15 cellular contexts compared by ENCODE assay signal in the genomic region with DNA sequence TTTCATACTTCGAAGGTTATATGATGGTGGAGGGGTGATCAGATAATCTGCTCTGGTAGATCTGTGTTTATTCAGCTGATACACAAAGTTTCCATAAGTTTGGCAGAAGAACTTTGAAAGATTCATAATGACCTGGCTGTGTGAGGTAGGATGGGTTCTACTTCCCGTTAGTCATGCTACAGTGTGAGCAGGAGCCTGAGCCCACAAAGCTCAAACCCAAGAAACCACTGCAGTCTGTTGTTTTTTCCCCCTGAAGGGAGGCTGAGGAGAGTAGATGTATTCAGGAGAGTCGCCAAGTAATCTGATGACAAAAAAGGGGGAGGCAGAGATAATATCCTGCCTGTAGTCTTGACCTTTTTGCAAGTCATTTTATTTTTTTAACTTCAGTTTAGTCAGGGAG. TPM values are rescaled to one million over a fixed set of nuclear protein-coding genes. Genes with fewer than 3 reads are reported as not detected.
DNase-seq lines count a peak whose midpoint lies in the region; ATAC-seq and TF ChIP-seq lines count a peak whose summit lies in the region.
"Had no signal": no experiment of that assay in that cellular context is flagged by ENCODE, and none has a peak within 500 bp of the region (broad histone marks: within the 10 kb centered on the region; RNA-seq: fewer than 3 reads in every experiment).

No MANE protein-coding gene starts in this region.

- DNase-seq in MCF 10A (ENCODE audit: unreplicated experiment) (peak; percentile 6), breast epithelium (ENCODE audit: low spot score in 2 of 2) (no peak), fibroblast of mammary gland (ENCODE audit: low read depth) (peak; percentile 69), esophagus muscularis mucosa (ENCODE audit: extremely low spot score) (no peak), GM20000 (ENCODE audit: low spot score) (no peak), NCI-H1048 (lab: John Stamatoyannopoulos, UW) (no peak)
- DNase-seq in activated CD4-positive, alpha-beta memory T cell treated with anti-CD3 and anti-CD28 coated beads, Interleukin-2, amount 10 ng/mL, durations not matched to agents 7 days and 5 days: peak; percentile 54
- DNase-seq in stimulated activated naive B cell treated with anti-CD40 and anti-IgM and Interleukin-4, amounts not matched to agents 10 μg/mL and 1 μg/mL and 100 μg/mL, for 72 hours: no peak
- DNase-seq: DMS 273 treated with DMSO at 0.1 percent for 48 hours, GOT3, hippocampal formation, ovary, RPMI8226, T-helper 9 cell had no signal

- no peaks in the 10 kb centered on the region for H3K9me3 Mint-ChIP-seq in MCF 10A (ENCODE audit: unreplicated experiment)
- H3K9me3 Mint-ChIP-seq in activated CD4-positive, alpha-beta memory T cell treated with anti-CD3 and anti-CD28 coated beads, Interleukin-2, amount 10 ng/mL, durations not matched to agents 7 days and 5 days: peaks cover 12% of the 10 kb centered on the region
- H3K9me3 Mint-ChIP-seq in stimulated activated naive B cell treated with anti-CD40 and anti-IgM and Interleukin-4, amounts not matched to agents 10 μg/mL and 1 μg/mL and 100 μg/mL, for 72 hours: no peaks in the 10 kb centered on the region

- WGBS in esophagus muscularis mucosa: 62% methylated on average over 3 of the region's 3 CpGs

- no peaks in the 10 kb centered on the region for H3K27me3 ChIP-seq in breast epithelium
- no peaks in the 10 kb centered on the region for H3K27me3 ChIP-seq in esophagus muscularis mucosa
- H3K27me3 ChIP-seq: ascending aorta, ovary had no signal

- TF ChIP-seq CTCF in MCF 10A (IDR thresholded peaks at IDR 0.05; ENCODE audit: unreplicated experiment) (no peak), breast epithelium (IDR thresholded peaks at IDR 0.05) (no peak), fibroblast of mammary gland (conservative IDR thresholded peaks at IDR 0.05; ENCODE audit: control insufficient read depth, insufficient read depth, low read depth, low read length) (no peak), esophagus muscularis mucosa (IDR thresholded peaks at IDR 0.05) (no peak), GM20000 (IDR thresholded peaks at IDR 0.05; ENCODE audit: extremely low read depth, missing control alignments) (no peak)

- TF ChIP-seq POLR2A in breast epithelium (IDR thresholded peaks at IDR 0.05): no peak
- TF ChIP-seq POLR2A in esophagus muscularis mucosa (IDR thresholded peaks at IDR 0.05; ENCODE audit: low read depth): no peak

- ATAC-seq in stimulated activated naive B cell treated with anti-CD40 and anti-IgM and Interleukin-4, amounts not matched to agents 10 μg/mL and 1 μg/mL and 100 μg/mL, for 72 hours (replicated peaks): peak; percentile 54 to 69

- BruUV-seq in MCF 10A (replicated peaks; lab: Mats Ljungman, UMichigan): no TSS peak

- no peaks in the 10 kb centered on the region for H3K27me3 Mint-ChIP-seq in MCF 10A (ENCODE audit: insufficient read depth, unreplicated experiment)
- no peaks in the 10 kb centered on the region for H3K27me3 Mint-ChIP-seq in activated CD4-positive, alpha-beta memory T cell treated with anti-CD3 and anti-CD28 coated beads, Interleukin-2, amount 10 ng/mL, durations not matched to agents 7 days and 5 days
- no peaks in the 10 kb centered on the region for H3K27me3 Mint-ChIP-seq in stimulated activated naive B cell treated with anti-CD40 and anti-IgM and Interleukin-4, amounts not matched to agents 10 μg/mL and 1 μg/mL and 100 μg/mL, for 72 hours

- intact Hi-C loops in MCF 10A (cut with micrococcal nuclease): no loop called here
- intact Hi-C loops in breast epithelium (cut with DNase I; ENCODE audit: low total_unique reads): no loop called here
- intact Hi-C loops in esophagus muscularis mucosa (cut with DNase I): no loop called here

- no peak overlapping the region for H3K27ac ChIP-seq in breast epithelium
- no peak overlapping the region for H3K27ac ChIP-seq in esophagus muscularis mucosa (replicated peaks in 1 of 4)
- H3K27ac ChIP-seq: ascending aorta, ovary had no signal

- no peaks in the 10 kb centered on the region for H3K4me1 ChIP-seq in breast epithelium
- H3K4me1 ChIP-seq in esophagus muscularis mucosa: no peaks in the 10 kb centered on the region
- H3K4me1 ChIP-seq: ascending aorta had no signal

- H3K4me3 ChIP-seq in breast epithelium (no peak overlapping the region), fibroblast of mammary gland (ENCODE audit: control insufficient read depth, low read depth, low read length) (no peak overlapping the region), esophagus muscularis mucosa (no peak overlapping the region)
- H3K4me3 ChIP-seq: ascending aorta, ovary had no signal

- H3K4me3 Mint-ChIP-seq in MCF 10A (ENCODE audit: unreplicated experiment): no peak overlapping the region
- H3K4me3 Mint-ChIP-seq in activated CD4-positive, alpha-beta memory T cell treated with anti-CD3 and anti-CD28 coated beads, Interleukin-2, amount 10 ng/mL, durations not matched to agents 7 days and 5 days: no peak overlapping the region
- H3K4me3 Mint-ChIP-seq in stimulated activated naive B cell treated with anti-CD40 and anti-IgM and Interleukin-4, amounts not matched to agents 10 μg/mL and 1 μg/mL and 100 μg/mL, for 72 hours: no peak overlapping the region

- no peaks in the 10 kb centered on the region for H3K9me3 ChIP-seq in breast epithelium
- no peaks in the 10 kb centered on the region for H3K9me3 ChIP-seq in esophagus muscularis mucosa
- H3K9me3 ChIP-seq: ascending aorta, ovary had no signal

- no peaks in the 10 kb centered on the region for H3K4me1 Mint-ChIP-seq in MCF 10A (ENCODE audit: insufficient read depth, unreplicated experiment)
- peaks cover 18% of the 10 kb centered on the region for H3K4me1 Mint-ChIP-seq in activated CD4-positive, alpha-beta memory T cell treated with anti-CD3 and anti-CD28 coated beads, Interleukin-2, amount 10 ng/mL, durations not matched to agents 7 days and 5 days
- peaks cover 2 to 5% of the 10 kb centered on the region in 2 donors for H3K4me1 Mint-ChIP-seq in stimulated activated naive B cell treated with anti-CD40 and anti-IgM and Interleukin-4, amounts not matched to agents 10 μg/mL and 1 μg/mL and 100 μg/mL, for 72 hours

- no peak overlapping the region for H3K27ac Mint-ChIP-seq in MCF 10A (ENCODE audit: low read depth, unreplicated experiment)
- H3K27ac Mint-ChIP-seq in activated CD4-positive, alpha-beta memory T cell treated with anti-CD3 and anti-CD28 coated beads, Interleukin-2, amount 10 ng/mL, durations not matched to agents 7 days and 5 days: peak overlapping the region; percentile 33
- H3K27ac Mint-ChIP-seq in stimulated activated naive B cell treated with anti-CD40 and anti-IgM and Interleukin-4, amounts not matched to agents 10 μg/mL and 1 μg/mL and 100 μg/mL, for 72 hours: no peak overlapping the region

- no peak for TF ChIP-seq EP300 in esophagus muscularis mucosa (IDR thresholded peaks at IDR 0.05)

- POLR2A ChIA-PET in MCF 10A (lab: Yijun Ruan, JAX): no interaction called here
- POLR2A ChIA-PET in activated CD4-positive, alpha-beta memory T cell treated with anti-CD3 and anti-CD28 coated beads, Interleukin-2, amount 10 ng/mL, durations not matched to agents 7 days and 5 days (lab: Charles Lee): interaction anchor here (1.0 kb wide), 2 partner anchors 17 to 19 kb away, joined by 3 to 4 read pairs; no protein-coding TSS in a partner anchor

- no peaks in the 10 kb centered on the region for H3K36me3 ChIP-seq in breast epithelium
- H3K36me3 ChIP-seq in esophagus muscularis mucosa: no peaks in the 10 kb centered on the region
- H3K36me3 ChIP-seq: ascending aorta, ovary had no signal

- H3K36me3 Mint-ChIP-seq in MCF 10A (ENCODE audit: insufficient read depth, unreplicated experiment): no peaks in the 10 kb centered on the region
- peaks cover 2% of the 10 kb centered on the region for H3K36me3 Mint-ChIP-seq in activated CD4-positive, alpha-beta memory T cell treated with anti-CD3 and anti-CD28 coated beads, Interleukin-2, amount 10 ng/mL, durations not matched to agents 7 days and 5 days (ENCODE audit: low read depth)
- no peaks in the 10 kb centered on the region for H3K36me3 Mint-ChIP-seq in stimulated activated naive B cell treated with anti-CD40 and anti-IgM and Interleukin-4, amounts not matched to agents 10 μg/mL and 1 μg/mL and 100 μg/mL, for 72 hours

- CTCF ChIA-PET in MCF 10A (lab: Yijun Ruan, JAX): interaction anchor here (0.6 kb wide), 1 partner anchor 195 kb away, joined by 3 read pairs; no protein-coding TSS in a partner anchor
- CTCF ChIA-PET in activated CD4-positive, alpha-beta memory T cell treated with anti-CD3 and anti-CD28 coated beads, Interleukin-2, amount 10 ng/mL, durations not matched to agents 7 days and 5 days (lab: Charles Lee): no interaction called here

RNA-seq across cellular contexts. Expression of gene PPP3CA, which starts 52.8 kb away (rescaled TPM):
- total RNA-seq in MCF 10A (2022) (53.7 and 73.0 TPM in 2 replicates), breast epithelium (10 to 100 TPM; 32.4 to 59.6 (median 47.8) TPM), esophagus muscularis mucosa (10 to 100 TPM; 21.3 to 31.6 (median 23.3) TPM)
- total RNA-seq in activated CD4-positive, alpha-beta memory T cell treated with anti-CD3 and anti-CD28 coated beads, Interleukin-2, amount 10 ng/mL, durations not matched to agents 7 days and 5 days: 10 to 100 TPM; 45.5 to 48.6 TPM

Comparison
In these comparisons a context has a peak if more than half of its experiments do, and no peak if none do; other contexts are left out.
1. DNase-seq: peak in MCF 10A (single experiment), activated CD4-positive, alpha-beta memory T cell treated with anti-CD3 and anti-CD28 coated beads, Interleukin-2, amount 10 ng/mL, durations not matched to agents 7 days and 5 days (single experiment) and fibroblast of mammary gland (single experiment); none in breast epithelium (0 of 2), stimulated activated naive B cell treated with anti-CD40 and anti-IgM and Interleukin-4, amounts not matched to agents 10 μg/mL and 1 μg/mL and 100 μg/mL, for 72 hours (single experiment), esophagus muscularis mucosa (single experiment), GM20000 (single experiment) and NCI-H1048 (single experiment).